ENCODE assay signal across 9 cellular contexts in the genomic region with DNA sequence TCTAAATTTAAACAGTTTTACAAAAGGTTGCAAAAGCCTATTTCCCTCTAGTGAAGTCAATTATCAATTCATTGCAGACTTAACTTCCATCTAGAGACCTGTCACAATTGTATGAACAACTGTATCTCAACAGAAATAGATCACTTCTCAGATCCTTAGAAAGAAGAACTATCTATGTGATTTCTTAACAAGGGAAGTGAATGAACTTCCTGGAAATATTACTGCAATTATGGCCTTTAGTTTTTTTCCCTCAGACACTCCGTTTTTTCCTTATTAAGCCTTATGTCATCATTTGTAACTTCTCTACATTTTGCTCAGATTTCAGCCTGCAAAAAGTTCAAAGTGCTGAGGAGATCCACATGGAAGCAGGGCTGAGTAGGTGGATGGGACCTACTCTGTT.
DNase-seq lines count a peak whose midpoint lies in the region; ATAC-seq, FAIRE-seq and TF ChIP-seq lines count a peak whose summit lies in the region.
"Had no signal": no experiment of that assay in that cellular context is flagged by ENCODE, and none has a peak within 500 bp of the region (broad histone marks: within the 10 kb centered on the region; RNA-seq: fewer than 3 reads in every experiment).

No MANE protein-coding gene starts in this region.

- TF ChIP-seq POLR2A in GM12892 (IDR thresholded peaks at IDR 0.05; ENCODE audit: low read depth, low read length) (no peak), erythroblast (IDR thresholded peaks at IDR 0.05; ENCODE audit: low read length) (no peak)

- WGBS in psoas muscle, 3 donors: 22 to 40% (median 32%) methylated on average over 1 of the region's 1 CpG

- intact Hi-C loops in dendritic cell treated with granulocyte-macrophage colony-stimulating factor and Interleukin-4, amounts not matched to agents 40 ng/mL and 50 ng/mL, for 4 days (cut with micrococcal nuclease): loop anchor here (5.0 kb wide), 1 partner anchor 148 kb away; no protein-coding TSS in a partner anchor
- intact Hi-C loops in psoas muscle (cut with DNase I): no loop called here

- H3K9me2 ChIP-seq in OCI-LY1 (ENCODE audit: low read depth, low read length): no peaks in the 10 kb centered on the region

- no peaks in the 10 kb centered on the region for H3K36me3 Mint-ChIP-seq in dendritic cell treated with granulocyte-macrophage colony-stimulating factor and Interleukin-4, amounts not matched to agents 40 ng/mL and 50 ng/mL, for 4 days (ENCODE audit: low read depth)

- H3K27me3 Mint-ChIP-seq in dendritic cell treated with granulocyte-macrophage colony-stimulating factor and Interleukin-4, amounts not matched to agents 40 ng/mL and 50 ng/mL, for 4 days: no peaks in the 10 kb centered on the region

- FAIRE-seq in GM12892 (lab: Jason Lieb, UNC): peak; percentile 48

- no peaks in the 10 kb centered on the region for H3K9me3 Mint-ChIP-seq in dendritic cell treated with granulocyte-macrophage colony-stimulating factor and Interleukin-4, amounts not matched to agents 40 ng/mL and 50 ng/mL, for 4 days

- ATAC-seq in omental fat pad (ENCODE audit: low FRiP score) (peak; percentile 43), HG03469 (IDR thresholded peaks at IDR 0.05; ENCODE audit: unreplicated experiment) (no peak), psoas muscle (no peak), HG03342 (IDR thresholded peaks at IDR 0.05; ENCODE audit: unreplicated experiment) (no peak)

- H3F3A ChIP-seq in OCI-LY1 (ENCODE audit: insufficient read depth, low read length): no peaks in the 10 kb centered on the region

- H3K4me3 ChIP-seq in OCI-LY1 (ENCODE audit: low read depth, low read length, poor library complexity, severe bottlenecking): no peak overlapping the region
- no peak overlapping the region for H3K4me3 ChIP-seq in psoas muscle

- no peaks in the 10 kb centered on the region for H3K9me3 ChIP-seq in OCI-LY1 (ENCODE audit: low read length)
- no peaks in the 10 kb centered on the region for H3K9me3 ChIP-seq in psoas muscle

- peak overlapping the region; percentile 33 for H3K27ac ChIP-seq in OCI-LY1 (ENCODE audit: low read depth, low read length, poor library complexity, severe bottlenecking)
- no peak overlapping the region for H3K27ac ChIP-seq in psoas muscle

- H4K20me1 ChIP-seq in OCI-LY1 (ENCODE audit: insufficient read depth, low read length): no peaks in the 10 kb centered on the region

- peak overlapping the region; percentile 76 for H3K27ac Mint-ChIP-seq in dendritic cell treated with granulocyte-macrophage colony-stimulating factor and Interleukin-4, amounts not matched to agents 40 ng/mL and 50 ng/mL, for 4 days

- TF ChIP-seq CTCF in OCI-LY1 (IDR thresholded peaks at IDR 0.05; ENCODE audit: low read length): no peak
- no peak for TF ChIP-seq CTCF in omental fat pad (IDR thresholded peaks at IDR 0.05)
- no peak for TF ChIP-seq CTCF in psoas muscle (IDR thresholded peaks at IDR 0.05)

- no peak overlapping the region for H3K4me2 ChIP-seq in OCI-LY1 (ENCODE audit: low read length)

- H3K36me3 ChIP-seq in OCI-LY1 (ENCODE audit: insufficient read depth, low read length) (no peaks in the 10 kb centered on the region; the same call in 1 of the 2 replicates), psoas muscle (ENCODE audit: insufficient read depth in 1 of 2, low read depth in 1 of 2) (no peaks in the 10 kb centered on the region)

- H3K4me1 Mint-ChIP-seq in dendritic cell treated with granulocyte-macrophage colony-stimulating factor and Interleukin-4, amounts not matched to agents 40 ng/mL and 50 ng/mL, for 4 days (ENCODE audit: low read depth): peaks cover 5% of the 10 kb centered on the region

- no peak for DNase-seq in GM12892 (ENCODE audit: insufficient read length)
- no peak for DNase-seq in omental fat pad (ENCODE audit: low spot score)
- no peak for DNase-seq in psoas muscle
- no peak for DNase-seq in erythroblast (lab: John Stamatoyannopoulos, UW)
- DNase-seq: NCI-H2171 treated with DMSO at 0.1 percent for 48 hours had no signal

- no peak overlapping the region for H2AFZ ChIP-seq in OCI-LY1 (ENCODE audit: low read length)

- no peak overlapping the region for H3K4me3 Mint-ChIP-seq in dendritic cell treated with granulocyte-macrophage colony-stimulating factor and Interleukin-4, amounts not matched to agents 40 ng/mL and 50 ng/mL, for 4 days

- no peak overlapping the region for H3K9ac ChIP-seq in OCI-LY1 (ENCODE audit: low read length)

- H3K4me1 ChIP-seq in OCI-LY1 (ENCODE audit: insufficient read depth, low read length, severe bottlenecking) (peaks cover 52% of the 10 kb centered on the region), psoas muscle (no peaks in the 10 kb centered on the region)

- no peaks in the 10 kb centered on the region for H3K79me2 ChIP-seq in OCI-LY1 (ENCODE audit: insufficient read depth, low read length)

- no peaks in the 10 kb centered on the region for H3K27me3 ChIP-seq in OCI-LY1 (ENCODE audit: insufficient read depth, low read length)
- H3K27me3 ChIP-seq in psoas muscle (ENCODE audit: insufficient read depth in 3 of 3, low read length in 2 of 3): peaks cover 0 to 5% (median 0%) of the 10 kb centered on the region in 3 donors
